Comparison of ENCODE assay signal across 1 cellular context in the genomic region with DNA sequence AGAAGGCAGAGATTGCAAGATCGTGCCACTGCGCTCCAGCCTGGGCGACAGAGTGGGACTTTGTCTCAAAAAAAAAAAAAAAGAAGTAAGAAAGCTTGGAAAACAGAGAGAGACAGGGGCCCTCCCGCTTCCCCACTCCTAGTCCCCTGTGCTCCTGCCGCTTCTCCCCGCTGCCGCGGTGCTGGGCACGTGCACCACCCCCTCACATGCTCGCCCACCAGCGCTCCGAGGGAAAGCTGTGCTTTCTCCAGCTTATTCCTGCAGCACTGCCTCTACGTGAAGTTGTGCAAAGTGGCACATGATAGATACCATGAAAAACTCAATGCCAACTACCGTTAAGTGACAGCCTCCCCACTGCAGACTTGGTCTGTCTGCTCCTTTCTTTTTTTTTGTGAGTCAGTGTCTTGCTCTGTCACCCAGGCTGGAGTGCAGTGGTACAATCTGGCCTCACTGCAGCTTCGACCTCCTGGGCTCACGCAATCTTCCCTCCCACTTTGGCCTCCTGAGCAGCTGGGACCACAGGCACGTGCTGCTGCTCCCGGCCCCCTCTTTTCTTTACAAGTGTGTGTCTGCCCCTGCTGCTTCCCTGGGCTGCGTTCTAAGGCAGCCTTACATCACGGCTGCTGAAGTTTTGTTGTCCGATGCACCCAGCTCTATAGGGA.
TF ChIP-seq lines count a peak whose summit lies in the region.

No MANE protein-coding gene starts in this region.

TF ChIP-seq in WTC11, 78 proteins besides CTCF, POLR2A, EP300 and RAD21 (continued from another document):
- TF ChIP-seq NFYB (CRISPR knock-in tag; conservative IDR thresholded peaks at IDR 0.05; ENCODE audit: low read depth), result no peak
TF ChIP-seq in WTC11: peak in this region for 0.
